8 cellular contexts compared by ENCODE assay signal in the genomic region with DNA sequence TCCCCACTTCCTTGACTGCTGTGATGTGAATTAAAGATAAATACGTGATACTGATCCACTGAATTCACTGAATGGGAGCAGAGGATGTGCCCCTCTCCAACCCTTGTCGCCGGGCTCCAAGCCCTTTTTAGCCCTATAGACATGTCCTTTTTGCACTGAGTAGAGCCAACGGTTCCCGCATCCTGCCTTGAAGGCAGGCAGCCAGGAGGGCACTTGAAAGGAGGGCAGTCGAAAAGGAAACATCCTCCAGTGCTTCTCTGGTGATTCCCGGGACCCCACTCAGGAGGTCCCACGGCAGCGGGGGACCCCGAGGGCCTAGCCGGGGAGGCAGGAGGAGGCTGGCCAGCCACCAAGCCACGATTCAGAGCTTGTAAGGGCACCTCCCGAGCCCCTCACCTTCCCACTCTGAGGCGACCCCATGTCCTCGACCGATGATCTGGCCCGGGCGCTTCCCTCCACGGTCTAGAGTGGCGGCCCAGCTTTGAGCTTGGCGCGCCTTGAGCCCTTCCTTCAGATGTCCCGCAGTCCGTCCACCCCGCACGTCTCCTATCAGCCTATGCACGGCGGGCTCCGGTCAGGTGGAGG. TPM values are rescaled to one million over a fixed set of nuclear protein-coding genes. Genes with fewer than 3 reads are reported as not detected.
DNase-seq lines count a peak whose midpoint lies in the region; ATAC-seq, FAIRE-seq and TF ChIP-seq lines count a peak whose summit lies in the region.

No MANE protein-coding gene starts in this region.

- H3K36me3 ChIP-seq in astrocyte (ENCODE audit: insufficient read depth, low read length) (peaks cover 13% of the 10 kb centered on the region), iPS-20b (ENCODE audit: insufficient read depth, low read depth, low read length) (peaks cover 30% of the 10 kb centered on the region)

- FAIRE-seq in astrocyte (lab: Jason Lieb, UNC), result no peak

- no peaks in the 10 kb centered on the region for H3K9me3 ChIP-seq in CD4-positive, alpha-beta T cell (ENCODE audit: control insufficient read depth, low read length)
- no peaks in the 10 kb centered on the region for H3K9me3 ChIP-seq in astrocyte (ENCODE audit: insufficient read depth, low read depth, low read length)
- no peaks in the 10 kb centered on the region for H3K9me3 ChIP-seq in iPS-20b (ENCODE audit: insufficient read depth, low read depth, low read length)

- peak overlapping the region; percentile 84 for H3K27ac ChIP-seq in CD4-positive, alpha-beta T cell (ENCODE audit: low read depth, low read length)
- H3K27ac ChIP-seq in astrocyte (ENCODE audit: low read depth, low read length) (peak overlapping the region; percentile 98), iPS-20b (ENCODE audit: low read length) (peak overlapping the region; percentile 22)

- H3K4me3 ChIP-seq in astrocyte (ENCODE audit: insufficient read depth, low read depth, low read length) (peak overlapping the region; percentile 99), iPS-20b (ENCODE audit: low read length) (peak overlapping the region; percentile 76)

- ATAC-seq in CD4-positive, alpha-beta T cell (ENCODE audit: poor library complexity), result no peak
- ATAC-seq in GM19324 (IDR thresholded peaks at IDR 0.05; ENCODE audit: low FRiP score, unreplicated experiment), result peak; percentile 14

- peaks cover 52% of the 10 kb centered on the region for H3K4me1 Mint-ChIP-seq in CD4-positive, alpha-beta T cell (ENCODE audit: low read depth)
- H3K4me1 Mint-ChIP-seq in IgD-negative memory B cell (peaks cover 19 to 30% (median 27%) of the 10 kb centered on the region in 3 donors), astrocyte (ENCODE audit: low read depth, unreplicated experiment) (peaks cover 22% of the 10 kb centered on the region)

- H3K27me3 ChIP-seq in CD4-positive, alpha-beta T cell (ENCODE audit: control insufficient read depth, insufficient read depth, low read length), result no peaks in the 10 kb centered on the region
- H3K27me3 ChIP-seq in astrocyte (ENCODE audit: insufficient read depth, low read length) (no peaks in the 10 kb centered on the region), iPS-20b (ENCODE audit: insufficient read depth, low read length) (no peaks in the 10 kb centered on the region)

- H3K9me3 Mint-ChIP-seq in CD4-positive, alpha-beta T cell, result no peaks in the 10 kb centered on the region
- H3K9me3 Mint-ChIP-seq in IgD-negative memory B cell (no peaks in the 10 kb centered on the region), astrocyte (ENCODE audit: unreplicated experiment) (no peaks in the 10 kb centered on the region)

- peak overlapping the region; percentile 100 for H3K9ac ChIP-seq in astrocyte (ENCODE audit: low read length)
- H3K9ac ChIP-seq in iPS-20b (ENCODE audit: low read depth, low read length), result peak overlapping the region; percentile 88

- H3K27ac Mint-ChIP-seq in CD4-positive, alpha-beta T cell, result peak overlapping the region; percentile 99
- H3K27ac Mint-ChIP-seq in IgD-negative memory B cell, result peak overlapping the region; percentile 98 to 99 (median 98)
- peak overlapping the region; percentile 99 for H3K27ac Mint-ChIP-seq in astrocyte (ENCODE audit: unreplicated experiment)

- H3K4me1 ChIP-seq in astrocyte (ENCODE audit: insufficient read depth, low read length) (peaks cover 32% of the 10 kb centered on the region), iPS-20b (ENCODE audit: insufficient read depth, low read length) (peaks cover 16% of the 10 kb centered on the region)

- peaks cover 34% of the 10 kb centered on the region for H4K20me1 ChIP-seq in astrocyte (ENCODE audit: insufficient read depth, low read length)

- H2AFZ ChIP-seq in astrocyte (ENCODE audit: low read depth, low read length), result peak overlapping the region; percentile 97

- CTCF ChIA-PET in CD4-positive, alpha-beta T cell (lab: Charles Lee), result interaction anchor here (1.0 to 4.9 kb wide), 2 partner anchors 118 to 769 kb away, joined by 3 to 19 read pairs; a partner anchor contains a TSS

- peaks cover 56% of the 10 kb centered on the region for H3K79me2 ChIP-seq in astrocyte (ENCODE audit: insufficient read depth, low read length)

- peak overlapping the region; percentile 83 for H3K4me2 ChIP-seq in astrocyte (ENCODE audit: low read length)

- peak overlapping the region; percentile 90 for H3K4me3 Mint-ChIP-seq in CD4-positive, alpha-beta T cell
- H3K4me3 Mint-ChIP-seq in IgD-negative memory B cell (peak overlapping the region; percentile 95 to 100 (median 99)), astrocyte (ENCODE audit: unreplicated experiment) (peak overlapping the region; percentile 100)

- peaks cover 44% of the 10 kb centered on the region for H3K36me3 Mint-ChIP-seq in CD4-positive, alpha-beta T cell (ENCODE audit: low read depth)
- H3K36me3 Mint-ChIP-seq in IgD-negative memory B cell (no peaks in the 10 kb centered on the region), astrocyte (ENCODE audit: low read depth, unreplicated experiment) (peaks cover 6% of the 10 kb centered on the region)

- no peak for TF ChIP-seq CTCF in CD4-positive, alpha-beta T cell (IDR thresholded peaks at IDR 0.05)
- no peak for TF ChIP-seq CTCF in astrocyte (IDR thresholded peaks at IDR 0.05; ENCODE audit: insufficient read depth, low read depth, low read length)

- peak in 1 of 10 experiments; percentile 23 for DNase-seq in CD4-positive, alpha-beta T cell
- DNase-seq in astrocyte (ENCODE audit: low read depth) (no peak), HPDE6-E6E7 (ENCODE audit: extremely low spot score) (no peak), NCI-H1048 (lab: John Stamatoyannopoulos, UW) (no peak)
- peak; percentile 14 for DNase-seq in stimulated activated CD8-positive, alpha-beta memory T cell treated with anti-CD3 and anti-CD28 coated beads, Interleukin-4, amount 100 ng/mL, for 24 hours (ENCODE audit: low read depth)

- H3K27me3 Mint-ChIP-seq in CD4-positive, alpha-beta T cell, result no peaks in the 10 kb centered on the region
- H3K27me3 Mint-ChIP-seq in IgD-negative memory B cell (no peaks in the 10 kb centered on the region), astrocyte (ENCODE audit: low read depth, unreplicated experiment) (no peaks in the 10 kb centered on the region)

- POLR2A ChIA-PET in CD4-positive, alpha-beta T cell (lab: Charles Lee), result interaction anchor here (0.8 to 3.9 kb wide), 18 partner anchors 7 to 1056 kb away, joined by 3 to 29 read pairs (median 5); a partner anchor contains a TSS

- intact Hi-C loops in CD4-positive, alpha-beta T cell (cut with DNase I, micrococcal nuclease), result loop anchor here (2.0 to 10.0 kb wide), 5 partner anchors 117 to 815 kb away; a partner anchor contains a TSS

RNA-seq across cellular contexts. Expression of a gene that starts 0.9 kb away (rescaled TPM):
- total RNA-seq in CD4-positive, alpha-beta T cell, result 10 to 100 TPM; 26.4 to 30.2 TPM
- 33.6 TPM for polyA plus RNA-seq in IgD-negative memory B cell
- 125 and 131 TPM in 2 replicates for total RNA-seq in astrocyte

RNA-seq across cellular contexts. Expression of a gene that starts 6.8 kb away (rescaled TPM):
- 10 to 100 TPM; 29.1 to 29.2 TPM for total RNA-seq in CD4-positive, alpha-beta T cell
- polyA plus RNA-seq in IgD-negative memory B cell, result 10.8 TPM
- total RNA-seq in astrocyte, result 23.5 and 24.3 TPM in 2 replicates

Comparison
In these comparisons a context has a peak if more than half of its experiments do, and no peak if none do; other contexts are left out.
1. H3K27ac ChIP-seq: peak in every context shown above with its lines; median percentile 98 in astrocyte; 84 in CD4-positive, alpha-beta T cell; 22 in iPS-20b.